2 cellular contexts compared by ENCODE assay signal in genomic region chr3:194158942-194159439, GRCh38.
TF ChIP-seq lines count a peak whose summit lies in the region.

No MANE protein-coding gene starts in this region.

TF ChIP-seq in H1, 55 proteins besides CTCF, POLR2A, EP300 and RAD21:
- TF ChIP-seq TAF7 (optimal IDR thresholded peaks at IDR 0.05; ENCODE audit: borderline replicate concordance, low read depth, low read length) (peak; percentile 73), POLR2AphosphoS5 (IDR thresholded peaks at IDR 0.05; ENCODE audit: low read depth, low read length) (peak; percentile 20; the same call in 1 of the 2 replicates), ATF3 (IDR thresholded peaks at IDR 0.05; ENCODE audit: insufficient read depth, low read depth, low read length) (no peak), TBP (IDR thresholded peaks at IDR 0.05; ENCODE audit: low read depth, low read length) (peak; percentile 35; the same call in 1 of the 2 replicates)
TF ChIP-seq in H1: peak in this region for 3.

TF ChIP-seq in HEK293T, 16 proteins besides CTCF, POLR2A, EP300 and RAD21:
- no peak for TF ChIP-seq ZNF384 (IDR thresholded peaks at IDR 0.05)
- TF ChIP-seq LEF1 (IDR thresholded peaks at IDR 0.05; ENCODE audit: borderline replicate concordance) = no peak
- TF ChIP-seq SUZ12 (IDR thresholded peaks at IDR 0.05) = no peak
- no peak for TF ChIP-seq FOXM1 (IDR thresholded peaks at IDR 0.05; ENCODE audit: borderline replicate concordance)
- no peak for TF ChIP-seq BHLHE40 (IDR thresholded peaks at IDR 0.05; ENCODE audit: borderline replicate concordance)
- no peak for TF ChIP-seq CTBP1 (IDR thresholded peaks at IDR 0.05; ENCODE audit: borderline replicate concordance)
- TF ChIP-seq TARDBP (IDR thresholded peaks at IDR 0.05) = no peak
TF ChIP-seq in HEK293T: peak in this region for 0.
